ENCODE assay signal across 9 cellular contexts in the genomic region with DNA sequence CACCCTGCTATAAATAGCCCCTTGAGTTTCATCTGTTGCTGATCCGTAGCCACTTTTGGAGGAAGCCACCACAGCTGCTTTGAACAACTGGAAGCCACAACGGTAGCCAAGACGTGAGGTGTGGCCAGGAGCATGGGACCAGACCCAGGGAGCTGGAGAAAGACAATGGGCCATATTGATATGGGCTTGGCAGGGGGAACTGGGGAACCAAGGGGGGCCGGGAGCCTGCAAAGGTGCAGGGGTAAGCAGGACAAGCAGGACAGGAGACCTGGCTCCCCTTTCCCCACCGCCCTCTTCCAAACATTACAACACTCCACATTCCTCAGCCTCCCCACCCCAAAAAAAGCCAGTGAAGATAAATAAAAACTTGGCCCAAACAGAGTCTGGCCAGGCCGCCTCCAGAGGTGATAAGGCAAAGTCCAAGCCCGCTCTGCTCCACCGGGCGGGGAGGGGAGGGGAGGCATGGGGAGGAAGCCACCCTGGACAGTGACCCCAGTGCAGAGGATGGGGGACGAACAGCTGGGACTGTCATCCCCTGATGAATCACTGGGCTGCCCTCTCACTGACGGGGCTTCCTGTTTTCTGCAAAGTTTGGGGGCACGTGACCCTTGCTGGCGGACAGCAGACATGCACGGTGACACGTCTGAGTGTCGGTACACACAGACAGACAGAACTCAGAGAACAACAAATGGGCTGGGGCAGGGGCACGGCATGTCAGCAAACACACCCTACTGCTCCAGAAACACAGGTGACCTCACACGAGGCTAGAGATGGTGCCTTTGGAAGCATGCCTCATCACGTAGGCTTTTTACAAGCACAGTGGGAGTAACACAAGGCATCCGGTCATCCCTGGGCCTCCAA.
A peak's percentile ranks its signal among the peaks of the same experiment; 100 is the strongest.
DNase-seq lines count a peak whose midpoint lies in the region; ATAC-seq and TF ChIP-seq lines count a peak whose summit lies in the region.
"Had no signal": no experiment of that assay in that cellular context is flagged by ENCODE, and none has a peak within 500 bp of the region (broad histone marks: within the 10 kb centered on the region; RNA-seq: fewer than 3 reads in every experiment).

No MANE protein-coding gene starts in this region.

- H3K27me3 Mint-ChIP-seq in osteocyte (ENCODE audit: unreplicated experiment) = no peaks in the 10 kb centered on the region

- peaks cover 0 to 30% (median 11%) of the 10 kb centered on the region in 11 experiments; a peak in 14 of 22 replicates for H3K36me3 ChIP-seq in BLaER1 treated with 17β-estradiol and CSF1 and Interleukin-3, amounts not matched to agents 10 nM and 100 nM
- H3K36me3 ChIP-seq in Karpas-422 (ENCODE audit: insufficient read depth, low read length) = no peaks in the 10 kb centered on the region

- peaks cover 4 to 46% (median 19%) of the 10 kb centered on the region in 11 experiments; a peak in 16 of 22 replicates for H4K20me1 ChIP-seq in BLaER1 treated with 17β-estradiol and CSF1 and Interleukin-3, amounts not matched to agents 10 nM and 100 nM
- H4K20me1 ChIP-seq in Karpas-422 (ENCODE audit: insufficient read depth, low read depth, low read length) = no peaks in the 10 kb centered on the region

- H3K27ac ChIP-seq in BLaER1 treated with 17β-estradiol and CSF1 and Interleukin-3, amounts not matched to agents 10 nM and 100 nM = peak overlapping the region; percentile 41 to 91 (median 70)
- H3K27ac ChIP-seq in Karpas-422 (ENCODE audit: low read length) = no peak overlapping the region

- H3K9me2 ChIP-seq in Karpas-422 (replicated peaks; ENCODE audit: insufficient read depth, low read length) = no peaks in the 10 kb centered on the region

- peak overlapping the region; percentile 84 to 98 (median 91) for H3K4me2 ChIP-seq in BLaER1 treated with 17β-estradiol and CSF1 and Interleukin-3, amounts not matched to agents 10 nM and 100 nM
- H3K4me2 ChIP-seq in Karpas-422 (ENCODE audit: low read depth, low read length, poor library complexity, severe bottlenecking) = no peak overlapping the region

- H3K4me1 Mint-ChIP-seq in osteocyte (ENCODE audit: unreplicated experiment) = peaks cover 65% of the 10 kb centered on the region

- H3K27me3 ChIP-seq in BLaER1 treated with 17β-estradiol and CSF1 and Interleukin-3, amounts not matched to agents 10 nM and 100 nM = peaks cover 0 to 7% (median 0%) of the 10 kb centered on the region in 11 experiments; a peak in 5 of 22 replicates
- no peaks in the 10 kb centered on the region for H3K27me3 ChIP-seq in Karpas-422 (ENCODE audit: low read length)

- peaks cover 5% of the 10 kb centered on the region for H3K36me3 Mint-ChIP-seq in osteocyte (ENCODE audit: unreplicated experiment)

- no peak for TF ChIP-seq CTCF in fibroblast of mammary gland (conservative IDR thresholded peaks at IDR 0.05; ENCODE audit: control insufficient read depth, insufficient read depth, low read depth, low read length)
- no peak for TF ChIP-seq CTCF in osteocyte (IDR thresholded peaks at IDR 0.05)

- peak overlapping the region; percentile 24 to 71 (median 53); a peak in 18 of 22 replicates for H3K9ac ChIP-seq in BLaER1 treated with 17β-estradiol and CSF1 and Interleukin-3, amounts not matched to agents 10 nM and 100 nM
- H3K9ac ChIP-seq in Karpas-422 (ENCODE audit: low read length) = no peak overlapping the region

- H3K4me1 ChIP-seq in BLaER1 treated with 17β-estradiol and CSF1 and Interleukin-3, amounts not matched to agents 10 nM and 100 nM = peaks cover 75 to 94% (median 81%) of the 10 kb centered on the region in 10 experiments
- no peaks in the 10 kb centered on the region for H3K4me1 ChIP-seq in Karpas-422 (ENCODE audit: low read length)

- peak; percentile 43 for DNase-seq in RPMI7951 (ENCODE audit: low read depth)
- peak; percentile 71 for DNase-seq in fibroblast of mammary gland (ENCODE audit: low read depth)
- no peak for DNase-seq in osteocyte (ENCODE audit: extremely low spot score, unreplicated experiment)
- DNase-seq in DMS114 treated with DMSO at 0.1 percent for 48 hours (lab: John Stamatoyannopoulos, UW; ENCODE audit: unreplicated experiment) = no peak
- DNase-seq in Karpas-422 = no peak
- DNase-seq: GF-D8 had no signal

- H3K4me3 Mint-ChIP-seq in osteocyte (ENCODE audit: unreplicated experiment) = no peak overlapping the region

- no peaks in the 10 kb centered on the region for H3K9me3 ChIP-seq in BLaER1 treated with 17β-estradiol and CSF1 and Interleukin-3, amounts not matched to agents 10 nM and 100 nM (replicated peaks in 1 of 11)
- no peaks in the 10 kb centered on the region for H3K9me3 ChIP-seq in Karpas-422 (ENCODE audit: low read length)

- peak overlapping the region in 8 of 10 experiments; percentile 5 to 47 (median 36); a peak in 8 of 20 replicates for H3K4me3 ChIP-seq in BLaER1 treated with 17β-estradiol and CSF1 and Interleukin-3, amounts not matched to agents 10 nM and 100 nM
- H3K4me3 ChIP-seq in fibroblast of mammary gland (ENCODE audit: control insufficient read depth, low read depth, low read length) (no peak overlapping the region), Karpas-422 (ENCODE audit: low read length) (no peak overlapping the region)

- H3K27ac Mint-ChIP-seq in osteocyte (ENCODE audit: unreplicated experiment) = peak overlapping the region; percentile 89

- no peak for ATAC-seq in GM19455 (IDR thresholded peaks at IDR 0.05; ENCODE audit: unreplicated experiment)
- ATAC-seq in HG03378 (IDR thresholded peaks at IDR 0.05; ENCODE audit: unreplicated experiment) = no peak

- no peaks in the 10 kb centered on the region for H3K79me2 ChIP-seq in Karpas-422 (ENCODE audit: low read length)

- H2AFZ ChIP-seq in Karpas-422 (ENCODE audit: low read length) = no peak overlapping the region

- H3K9me3 Mint-ChIP-seq in osteocyte (ENCODE audit: unreplicated experiment) = no peaks in the 10 kb centered on the region

Comparison
In these comparisons a context has a peak if more than half of its experiments do, and no peak if none do; other contexts are left out.
1. H3K4me3 ChIP-seq: peak in BLaER1 treated with 17β-estradiol and CSF1 and Interleukin-3, amounts not matched to agents 10 nM and 100 nM (8 of 10); none in fibroblast of mammary gland (single experiment) and Karpas-422 (single experiment).
2. DNase-seq: peak in RPMI7951 (single experiment) and fibroblast of mammary gland (single experiment); none in osteocyte (single experiment), DMS114 treated with DMSO at 0.1 percent for 48 hours (single experiment) and Karpas-422 (single experiment).